ENCODE assay signal across 1 cellular context in the genomic region with DNA sequence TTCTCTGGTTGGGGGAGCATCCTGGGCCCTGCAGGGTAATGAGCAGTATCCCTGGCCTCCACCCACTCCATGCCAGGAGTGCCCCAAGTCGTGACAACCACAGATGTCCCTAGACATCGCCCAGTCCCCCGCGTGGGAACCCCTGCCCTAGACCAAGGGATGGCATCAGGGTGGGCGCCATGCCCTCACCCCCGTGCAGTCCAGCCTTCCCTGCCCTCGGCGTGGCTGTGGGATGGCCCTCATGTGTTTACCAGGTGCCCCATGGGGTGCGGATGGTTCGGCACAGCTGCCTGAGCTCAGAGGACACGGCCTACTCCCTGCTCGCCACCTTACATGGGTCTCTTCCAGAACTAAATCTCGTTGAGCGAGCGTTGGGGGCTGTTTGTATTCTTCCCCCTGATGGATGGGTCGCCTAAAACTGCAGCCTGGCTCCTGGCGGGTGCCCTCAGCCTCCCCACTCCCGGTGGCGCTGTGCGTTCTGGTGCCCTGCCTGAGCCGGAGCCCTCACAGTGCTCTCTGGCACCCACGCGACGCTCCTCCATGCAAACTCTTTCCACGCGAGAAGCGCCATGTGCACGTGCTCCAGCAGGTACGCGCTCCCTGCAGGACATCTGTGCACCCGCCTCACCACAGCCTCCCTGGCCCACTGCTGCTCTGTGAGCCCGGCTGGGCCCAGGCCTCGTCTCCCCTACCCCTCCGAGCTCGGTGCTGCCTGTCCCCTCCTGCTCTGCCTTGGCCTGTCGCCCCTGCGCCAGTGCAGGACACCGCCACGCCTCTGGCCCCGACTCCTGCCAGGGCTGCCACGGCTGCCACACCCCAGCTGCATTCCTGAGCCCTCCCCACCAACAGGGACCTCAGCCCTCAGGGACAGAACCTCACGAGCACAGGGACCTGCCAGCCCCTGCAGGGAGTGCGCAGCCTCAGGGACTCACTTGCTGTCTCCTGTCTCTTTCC.
TF ChIP-seq lines count a peak whose summit lies in the region.

No MANE protein-coding gene starts in this region.

TF ChIP-seq in K562, 482 proteins besides CTCF, POLR2A, EP300 and RAD21:
- TF ChIP-seq RBM22 (IDR thresholded peaks at IDR 0.05; ENCODE audit: low read depth, low read length, poor library complexity, severe bottlenecking), result peak; percentile 28
- TF ChIP-seq, protein P1, sequence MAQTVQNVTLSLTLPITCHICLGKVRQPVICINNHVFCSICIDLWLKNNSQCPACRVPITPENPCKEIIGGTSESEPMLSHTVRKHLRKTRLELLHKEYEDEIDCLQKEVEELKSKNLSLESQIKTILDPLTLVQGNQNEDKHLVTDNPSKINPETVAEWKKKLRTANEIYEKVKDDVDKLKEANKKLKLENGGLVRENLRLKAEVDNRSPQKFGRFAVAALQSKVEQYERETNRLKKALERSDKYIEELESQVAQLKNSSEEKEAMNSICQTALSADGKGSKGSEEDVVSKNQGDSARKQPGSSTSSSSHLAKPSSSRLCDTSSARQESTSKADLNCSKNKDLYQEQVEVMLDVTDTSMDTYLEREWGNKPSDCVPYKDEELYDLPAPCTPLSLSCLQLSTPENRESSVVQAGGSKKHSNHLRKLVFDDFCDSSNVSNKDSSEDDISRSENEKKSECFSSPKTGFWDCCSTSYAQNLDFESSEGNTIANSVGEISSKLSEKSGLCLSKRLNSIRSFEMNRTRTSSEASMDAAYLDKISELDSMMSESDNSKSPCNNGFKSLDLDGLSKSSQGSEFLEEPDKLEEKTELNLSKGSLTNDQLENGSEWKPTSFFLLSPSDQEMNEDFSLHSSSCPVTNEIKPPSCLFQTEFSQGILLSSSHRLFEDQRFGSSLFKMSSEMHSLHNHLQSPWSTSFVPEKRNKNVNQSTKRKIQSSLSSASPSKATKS (CRISPR knock-in tag; IDR thresholded peaks at IDR 0.05), result no peak
- TF ChIP-seq, protein P2, sequence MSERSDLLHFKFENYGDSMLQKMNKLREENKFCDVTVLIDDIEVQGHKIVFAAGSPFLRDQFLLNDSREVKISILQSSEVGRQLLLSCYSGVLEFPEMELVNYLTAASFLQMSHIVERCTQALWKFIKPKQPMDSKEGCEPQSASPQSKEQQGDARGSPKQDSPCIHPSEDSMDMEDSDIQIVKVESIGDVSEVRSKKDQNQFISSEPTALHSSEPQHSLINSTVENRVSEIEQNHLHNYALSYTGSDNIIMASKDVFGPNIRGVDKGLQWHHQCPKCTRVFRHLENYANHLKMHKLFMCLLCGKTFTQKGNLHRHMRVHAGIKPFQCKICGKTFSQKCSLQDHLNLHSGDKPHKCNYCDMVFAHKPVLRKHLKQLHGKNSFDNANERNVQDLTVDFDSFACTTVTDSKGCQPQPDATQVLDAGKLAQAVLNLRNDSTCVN (CRISPR knock-in tag; IDR thresholded peaks at IDR 0.05), result no peak
- no peak for TF ChIP-seq STAT5A (IDR thresholded peaks at IDR 0.05; ENCODE audit: borderline replicate concordance, low read length)
- no peak for TF ChIP-seq FOXK1 (CRISPR knock-in tag; IDR thresholded peaks at IDR 0.05; ENCODE audit: borderline replicate concordance)
